ENCODE assay signal across 8 cellular contexts in the genomic region with DNA sequence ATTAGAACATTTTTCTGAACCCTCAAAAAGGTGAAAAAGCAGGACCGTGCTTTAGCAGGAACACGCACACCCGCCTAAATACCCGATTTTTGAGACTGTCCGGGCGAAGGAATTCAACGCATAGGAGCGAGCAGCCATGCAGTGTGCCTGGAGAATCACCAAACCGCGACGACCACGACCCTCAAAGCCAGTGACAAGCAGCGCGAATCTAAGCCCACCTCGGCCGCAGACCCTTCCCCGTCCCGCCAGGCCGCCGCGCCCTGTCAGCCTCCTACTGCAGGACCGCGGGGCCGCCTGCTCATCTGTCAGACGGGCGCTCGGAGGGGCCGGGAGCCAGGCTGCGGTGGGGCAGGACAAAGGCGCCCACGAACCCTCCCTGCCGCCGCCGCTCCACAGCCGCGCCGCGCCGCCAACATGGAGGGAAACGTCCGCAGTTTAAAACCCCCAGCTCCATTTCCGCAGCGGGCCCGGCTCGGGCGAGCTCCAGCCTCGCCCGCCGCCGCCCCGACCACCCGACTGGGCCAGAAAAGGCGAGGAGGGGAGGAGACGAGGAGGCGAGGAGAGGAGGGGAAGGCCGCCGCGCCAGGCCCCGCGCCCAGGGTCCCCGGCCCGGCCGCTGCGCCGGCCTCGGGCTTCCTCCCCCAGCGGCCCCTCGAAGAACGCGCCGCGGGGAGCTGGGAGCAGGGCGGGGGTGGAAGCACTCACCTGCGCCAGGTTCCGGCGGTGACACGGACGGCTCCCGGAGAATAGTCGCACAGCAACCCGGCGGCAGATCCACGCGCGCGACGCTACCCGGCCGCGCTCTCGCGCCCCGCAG. TPM values are rescaled to one million over a fixed set of nuclear protein-coding genes. Genes with fewer than 3 reads are reported as not detected.
DNase-seq lines count a peak whose midpoint lies in the region; ATAC-seq and TF ChIP-seq lines count a peak whose summit lies in the region.

A gene (minus strand): TSS at position 790 of the 817 bp plus-strand sequence. CDS start 3,963 bp downstream, outside the sequence.

- no peaks in the 10 kb centered on the region for H3K27me3 Mint-ChIP-seq in Calu3 (ENCODE audit: unreplicated experiment)
- no peaks in the 10 kb centered on the region for H3K27me3 Mint-ChIP-seq in activated CD4-positive, alpha-beta memory T cell treated with anti-CD3 and anti-CD28 coated beads for 36 hours
- H3K27me3 Mint-ChIP-seq in natural killer cell treated with Interleukin-12 subunit alpha and Interleukin-12 subunit beta and Interleukin-15 and Interleukin-18, amount 100 ng/mL, for 72 hours: no peaks in the 10 kb centered on the region

- H3K4me1 Mint-ChIP-seq in Calu3 (ENCODE audit: low read depth, unreplicated experiment): peaks cover 37% of the 10 kb centered on the region
- peaks cover 52% of the 10 kb centered on the region for H3K4me1 Mint-ChIP-seq in activated CD4-positive, alpha-beta memory T cell treated with anti-CD3 and anti-CD28 coated beads for 36 hours (ENCODE audit: low read depth)
- peaks cover 42 to 49% of the 10 kb centered on the region in 2 donors for H3K4me1 Mint-ChIP-seq in natural killer cell treated with Interleukin-12 subunit alpha and Interleukin-12 subunit beta and Interleukin-15 and Interleukin-18, amount 100 ng/mL, for 72 hours (ENCODE audit: low read depth in 2 of 2)

- H3K27ac ChIP-seq in aorta (ENCODE audit: low read depth in 1 of 2, low read length in 2 of 2): peak within 1 kb of the TSS in 1 of 2 donors; percentile 28

- no peaks in the 10 kb centered on the region for H3K36me3 ChIP-seq in aorta (ENCODE audit: control insufficient read depth in 1 of 2, insufficient read depth in 2 of 2, low read length in 1 of 2)

- no peaks in the 10 kb centered on the region for H3K4me1 ChIP-seq in aorta (ENCODE audit: control insufficient read depth in 1 of 2, insufficient read depth in 2 of 2, low read length in 2 of 2)

- WGBS in aorta, 2 donors: 0% methylated on average over 65 to 93 of the region's 93 CpGs

- CTCF ChIA-PET in Calu3 (lab: Charles Lee): interaction anchor here (0.6 to 2.4 kb wide), 2 partner anchors 14 to 17 kb away, joined by 3 to 16 read pairs; no protein-coding TSS in a partner anchor
- CTCF ChIA-PET in activated CD4-positive, alpha-beta memory T cell treated with anti-CD3 and anti-CD28 coated beads for 36 hours (lab: Charles Lee): interaction anchor here (1.1 to 3.8 kb wide), 5 partner anchors 13 to 108 kb away, joined by 3 to 14 read pairs (median 4); no protein-coding TSS in a partner anchor

- POLR2A ChIA-PET in activated CD4-positive, alpha-beta memory T cell treated with anti-CD3 and anti-CD28 coated beads for 36 hours (lab: Charles Lee): interaction anchor here (0.9 to 3.2 kb wide), 8 partner anchors 14 to 455 kb away, joined by 3 to 32 read pairs (median 11); a partner anchor contains a TSS

- ATAC-seq in GM19455 (IDR thresholded peaks at IDR 0.05; ENCODE audit: unreplicated experiment) (peak; percentile 41), HG03520 (IDR thresholded peaks at IDR 0.05; ENCODE audit: unreplicated experiment) (peak; percentile 30), aorta (ENCODE audit: low FRiP score) (peak; percentile 60)
- peak; percentile 50 to 65 for ATAC-seq in natural killer cell treated with Interleukin-12 subunit alpha and Interleukin-12 subunit beta and Interleukin-15 and Interleukin-18, amount 100 ng/mL, for 72 hours

- TF ChIP-seq CTCF in Calu3 (IDR thresholded peaks at IDR 0.05; ENCODE audit: unreplicated experiment) (no peak), fibroblast of mammary gland (conservative IDR thresholded peaks at IDR 0.05; ENCODE audit: control insufficient read depth, insufficient read depth, low read depth, low read length) (no peak)

- H3K36me3 Mint-ChIP-seq in Calu3 (ENCODE audit: insufficient read depth, unreplicated experiment): peaks cover 63% of the 10 kb centered on the region
- H3K36me3 Mint-ChIP-seq in activated CD4-positive, alpha-beta memory T cell treated with anti-CD3 and anti-CD28 coated beads for 36 hours: peaks cover 14% of the 10 kb centered on the region
- H3K36me3 Mint-ChIP-seq in natural killer cell treated with Interleukin-12 subunit alpha and Interleukin-12 subunit beta and Interleukin-15 and Interleukin-18, amount 100 ng/mL, for 72 hours: no peaks in the 10 kb centered on the region

- H3K4me3 ChIP-seq in fibroblast of mammary gland (ENCODE audit: control insufficient read depth, low read depth, low read length) (peak within 1 kb of the TSS; percentile 77), aorta (ENCODE audit: low read length in 2 of 2) (peak within 1 kb of the TSS; percentile 86 to 90)

- no TSS peak for BruUV-seq in Calu3 (replicated peaks; lab: Mats Ljungman, UMichigan)

- no peaks in the 10 kb centered on the region for H3K9me3 Mint-ChIP-seq in Calu3 (ENCODE audit: low read depth, unreplicated experiment)
- H3K9me3 Mint-ChIP-seq in activated CD4-positive, alpha-beta memory T cell treated with anti-CD3 and anti-CD28 coated beads for 36 hours: peaks cover 6% of the 10 kb centered on the region
- no peaks in the 10 kb centered on the region for H3K9me3 Mint-ChIP-seq in natural killer cell treated with Interleukin-12 subunit alpha and Interleukin-12 subunit beta and Interleukin-15 and Interleukin-18, amount 100 ng/mL, for 72 hours

- H3K27me3 ChIP-seq in aorta (ENCODE audit: control insufficient read depth in 1 of 2, insufficient read depth in 2 of 2, low read length in 1 of 2): no peaks in the 10 kb centered on the region

- H3K4me3 Mint-ChIP-seq in Calu3 (ENCODE audit: low read depth, unreplicated experiment): peak within 1 kb of the TSS; percentile 91
- peak within 1 kb of the TSS; percentile 89 for H3K4me3 Mint-ChIP-seq in activated CD4-positive, alpha-beta memory T cell treated with anti-CD3 and anti-CD28 coated beads for 36 hours
- peak within 1 kb of the TSS; percentile 97 for H3K4me3 Mint-ChIP-seq in natural killer cell treated with Interleukin-12 subunit alpha and Interleukin-12 subunit beta and Interleukin-15 and Interleukin-18, amount 100 ng/mL, for 72 hours

- H3K9me3 ChIP-seq in aorta (ENCODE audit: control insufficient read depth, low read length): no peaks in the 10 kb centered on the region

- intact Hi-C loops in Calu3 (cut with micrococcal nuclease; ENCODE audit: unreplicated experiment): loop anchor here (1.0 kb wide), 1 partner anchor 14 kb away; no protein-coding TSS in a partner anchor
- intact Hi-C loops in activated CD4-positive, alpha-beta memory T cell treated with anti-CD3 and anti-CD28 coated beads for 36 hours (cut with micrococcal nuclease): loop anchor here (1.0 to 5.0 kb wide), 5 partner anchors 18 to 805 kb away; a partner anchor contains a TSS
- intact Hi-C loops in aorta (cut with DNase I): no loop called here

- DNase-seq in Calu3 (no peak), fibroblast of mammary gland (ENCODE audit: low read depth) (no peak), aorta (peak in 1 of 2 donors; percentile 84), D341Med (ENCODE audit: low spot score) (no peak)
- peak; percentile 54 for DNase-seq in activated CD4-positive, alpha-beta memory T cell treated with anti-CD3 and anti-CD28 coated beads for 36 hours
- DNase-seq in natural killer cell treated with Interleukin-12 subunit alpha and Interleukin-12 subunit beta and Interleukin-15 and Interleukin-18, amount 100 ng/mL, for 72 hours (ENCODE audit: low spot score): no peak

- H3K27ac Mint-ChIP-seq in Calu3 (ENCODE audit: unreplicated experiment): peak within 1 kb of the TSS; percentile 59
- peak within 1 kb of the TSS; percentile 97 for H3K27ac Mint-ChIP-seq in activated CD4-positive, alpha-beta memory T cell treated with anti-CD3 and anti-CD28 coated beads for 36 hours
- H3K27ac Mint-ChIP-seq in natural killer cell treated with Interleukin-12 subunit alpha and Interleukin-12 subunit beta and Interleukin-15 and Interleukin-18, amount 100 ng/mL, for 72 hours: peak within 1 kb of the TSS; percentile 69 to 76

RNA-seq across cellular contexts. Expression of the gene that starts here (rescaled TPM):
- total RNA-seq in Calu3 (2022) (172 and 183 TPM in 2 replicates), aorta (10 to 100 TPM; 42.2 to 48.4 TPM)
- 100 to 1,000 TPM; 146 to 148 TPM for total RNA-seq in activated CD4-positive, alpha-beta memory T cell treated with anti-CD3 and anti-CD28 coated beads for 36 hours
- 100 to 1,000 TPM; 127 to 173 TPM for total RNA-seq in natural killer cell treated with Interleukin-12 subunit alpha and Interleukin-12 subunit beta and Interleukin-15 and Interleukin-18, amount 100 ng/mL, for 72 hours
- 10 to 100 TPM in 1 of 2 donors, 1 to 10 TPM in 1; 8.5 to 16.2 TPM for polyA plus RNA-seq in aorta

Comparison
In these comparisons a context has a peak if more than half of its experiments do, and no peak if none do; other contexts are left out.
1. intact Hi-C loops: an anchor here in Calu3 (1.0 kb wide) and activated CD4-positive, alpha-beta memory T cell treated with anti-CD3 and anti-CD28 coated beads for 36 hours (1.0 to 5.0 kb wide); none called in aorta.